Comparison of ENCODE assay signal across 16 cellular contexts in the genomic region with DNA sequence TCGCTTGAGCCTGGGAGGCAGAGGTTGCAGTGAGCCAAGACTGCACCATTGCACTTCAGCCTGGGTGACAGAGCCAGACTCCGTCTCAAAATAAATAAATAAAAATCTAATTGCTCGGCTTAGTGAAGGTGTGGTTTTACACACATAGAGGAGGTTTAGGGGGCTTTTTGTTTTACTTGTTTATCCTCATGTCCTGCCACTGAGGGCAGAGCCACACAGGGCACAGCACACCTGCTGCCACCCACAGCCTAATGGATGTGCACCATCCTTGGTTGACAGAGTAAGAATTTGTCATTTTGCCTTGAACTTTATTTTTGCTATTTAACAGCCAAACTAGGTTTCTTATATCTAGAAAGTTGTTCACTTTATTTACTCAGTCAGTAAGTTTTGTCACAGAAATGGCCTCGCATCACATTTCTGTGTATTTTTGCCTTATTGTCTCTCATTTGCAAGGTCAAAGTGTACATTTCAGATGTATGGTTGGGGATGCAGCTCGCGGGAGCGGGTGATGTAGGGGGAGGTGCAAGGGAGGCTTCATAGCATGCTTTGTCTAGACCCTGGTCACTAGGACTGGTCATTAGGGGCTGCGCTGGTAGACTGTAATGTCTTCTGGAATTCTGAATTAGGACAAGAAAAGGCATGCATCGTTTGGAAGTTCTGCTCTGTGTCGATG.
A peak's percentile ranks its signal among the peaks of the same experiment; 100 is the strongest.
DNase-seq lines count a peak whose midpoint lies in the region; ATAC-seq and TF ChIP-seq lines count a peak whose summit lies in the region.
"Had no signal": no experiment of that assay in that cellular context is flagged by ENCODE, and none has a peak within 500 bp of the region (broad histone marks: within the 10 kb centered on the region; RNA-seq: fewer than 3 reads in every experiment).

No MANE protein-coding gene starts in this region.

- no peaks in the 10 kb centered on the region for H3K27me3 ChIP-seq in trophoblast cell (ENCODE audit: insufficient read depth, low read length)
- H3K27me3 ChIP-seq: BLaER1 treated with 17β-estradiol and CSF1 and Interleukin-3, amounts not matched to agents 10 nM and 100 nM had no signal

- DNase-seq in NCI-H748 (lab: John Stamatoyannopoulos, UW; ENCODE audit: unreplicated experiment) (peak; percentile 48), NCI-H748 treated with DMSO at 0.1 percent for 48 hours (lab: John Stamatoyannopoulos, UW) (no peak), trophoblast cell (no peak)
- DNase-seq: AML-193; Caco-2; Calu3; CD4-positive, alpha-beta T cell; CD8-positive, alpha-beta T cell; DMS79 treated with DMSO at 0.1 percent for 48 hours; GF-D8 had no signal

- no peaks in the 10 kb centered on the region for H3K4me1 ChIP-seq in HEK293 (ENCODE audit: control insufficient read depth, insufficient read depth, low read length)
- H3K4me1 ChIP-seq in trophoblast cell (ENCODE audit: control insufficient read depth in 1 of 2, insufficient read depth in 2 of 2, low read length in 2 of 2): peaks cover 12 to 31% of the 10 kb centered on the region in 2 experiments

- H3K23ac ChIP-seq in trophoblast cell (ENCODE audit: low read length): no peak overlapping the region

- H2AK5ac ChIP-seq in trophoblast cell (ENCODE audit: low read length): no peak overlapping the region

- no CpG with 5 or more reads among the region's 10 CpGs for WGBS in trophoblast cell (ENCODE audit: extremely low coverage, insufficient coverage, insufficient read length)

- peak overlapping the region; percentile 83 for H2BK12ac ChIP-seq in trophoblast cell (ENCODE audit: low read length)

- no peak overlapping the region for H3K4ac ChIP-seq in trophoblast cell (ENCODE audit: low read depth, low read length)

- H4K12ac ChIP-seq in trophoblast cell (ENCODE audit: low read depth, low read length): no peak overlapping the region

- peaks cover 16% of the 10 kb centered on the region for H3K79me1 ChIP-seq in trophoblast cell (ENCODE audit: low read length)

- H3K27ac ChIP-seq in HEK293 (ENCODE audit: extremely low read depth, low read depth, low read length) (no peak overlapping the region), trophoblast cell (ENCODE audit: low read depth, low read length) (no peak overlapping the region)
- H3K27ac ChIP-seq: 22Rv1; A549; BLaER1 treated with 17β-estradiol and CSF1 and Interleukin-3, amounts not matched to agents 10 nM and 100 nM; C4-2B had no signal

- H3K79me2 ChIP-seq in trophoblast cell (ENCODE audit: control insufficient read depth, insufficient read depth, low read length, poor library complexity): no peaks in the 10 kb centered on the region

- H3K4me3 ChIP-seq in HEK293 (ENCODE audit: low read depth, low read length): no peak overlapping the region
- H3K4me3 ChIP-seq in trophoblast cell (ENCODE audit: low read depth, low read length): no peak overlapping the region
- H3K4me3 ChIP-seq: A549; BLaER1 treated with 17β-estradiol and CSF1 and Interleukin-3, amounts not matched to agents 10 nM and 100 nM had no signal

- no peaks in the 10 kb centered on the region for H3K36me3 ChIP-seq in HEK293 (ENCODE audit: control insufficient read depth in 2 of 2, insufficient read depth in 1 of 2, low read length in 2 of 2)
- H3K36me3 ChIP-seq in trophoblast cell (ENCODE audit: control insufficient read depth in 1 of 2, insufficient read depth in 2 of 2, low read length in 2 of 2): peaks cover 0 to 2% of the 10 kb centered on the region in 2 experiments

- H3K9ac ChIP-seq in trophoblast cell (ENCODE audit: low read length): no peak overlapping the region
- H3K9ac ChIP-seq: BLaER1 treated with 17β-estradiol and CSF1 and Interleukin-3, amounts not matched to agents 10 nM and 100 nM had no signal

- no peak overlapping the region for H2AFZ ChIP-seq in trophoblast cell (ENCODE audit: insufficient read depth, low read length, poor library complexity)

- ATAC-seq in HG03108 (IDR thresholded peaks at IDR 0.05; ENCODE audit: unreplicated experiment): no peak
- ATAC-seq: CD8-positive, alpha-beta T cell had no signal

- no peak overlapping the region for H2BK5ac ChIP-seq in trophoblast cell (ENCODE audit: low read depth, low read length, poor library complexity)

- POLR2A ChIA-PET in HEK293 (lab: Yijun Ruan, JAX): no interaction called here

- H4K8ac ChIP-seq in trophoblast cell (ENCODE audit: low read depth, low read length): no peak overlapping the region

- H3K4me2 ChIP-seq in trophoblast cell (ENCODE audit: low read length): no peak overlapping the region
- H3K4me2 ChIP-seq: A549 had no signal

- no peak overlapping the region for H4K91ac ChIP-seq in trophoblast cell (ENCODE audit: low read depth, low read length)

- no peaks in the 10 kb centered on the region for H3K9me3 ChIP-seq in HEK293 (ENCODE audit: control insufficient read depth, insufficient read depth, low read depth, low read length)
- H3K9me3 ChIP-seq in trophoblast cell (ENCODE audit: insufficient read depth, low read depth, low read length): no peaks in the 10 kb centered on the region
- H3K9me3 ChIP-seq: A549; BLaER1 treated with 17β-estradiol and CSF1 and Interleukin-3, amounts not matched to agents 10 nM and 100 nM; Caco-2 had no signal

- H2BK120ac ChIP-seq in trophoblast cell (ENCODE audit: insufficient read depth, low read length, poor library complexity): no peak overlapping the region

- H3K18ac ChIP-seq in trophoblast cell (ENCODE audit: low read length): no peak overlapping the region

- no peak for TF ChIP-seq CTCF in HEK293 (tag by site-specific recombination; IDR thresholded peaks at IDR 0.05)

- CTCF ChIA-PET in HEK293 (lab: Yijun Ruan, JAX): interaction anchor here (0.7 kb wide), 1 partner anchor 15 kb away, joined by 3 read pairs; no protein-coding TSS in a partner anchor

- no peak overlapping the region for H3K14ac ChIP-seq in trophoblast cell (ENCODE audit: low read length)

TF ChIP-seq in HEK293, 187 proteins besides CTCF, POLR2A, EP300 and RAD21:
- TF ChIP-seq ZNF341 (tag by site-specific recombination; IDR thresholded peaks at IDR 0.05; ENCODE audit: low read depth) (no peak), ZFP69B (tag by site-specific recombination; IDR thresholded peaks at IDR 0.05) (no peak), ZNF404 (tag by site-specific recombination; IDR thresholded peaks at IDR 0.05) (no peak), ZSCAN23 (tag by site-specific recombination; IDR thresholded peaks at IDR 0.05) (no peak), ZNF169 (tag by site-specific recombination; IDR thresholded peaks at IDR 0.05) (no peak), ZNF214 (tag by site-specific recombination; IDR thresholded peaks at IDR 0.05; ENCODE audit: borderline replicate concordance) (no peak)
- TF ChIP-seq, protein P1, sequence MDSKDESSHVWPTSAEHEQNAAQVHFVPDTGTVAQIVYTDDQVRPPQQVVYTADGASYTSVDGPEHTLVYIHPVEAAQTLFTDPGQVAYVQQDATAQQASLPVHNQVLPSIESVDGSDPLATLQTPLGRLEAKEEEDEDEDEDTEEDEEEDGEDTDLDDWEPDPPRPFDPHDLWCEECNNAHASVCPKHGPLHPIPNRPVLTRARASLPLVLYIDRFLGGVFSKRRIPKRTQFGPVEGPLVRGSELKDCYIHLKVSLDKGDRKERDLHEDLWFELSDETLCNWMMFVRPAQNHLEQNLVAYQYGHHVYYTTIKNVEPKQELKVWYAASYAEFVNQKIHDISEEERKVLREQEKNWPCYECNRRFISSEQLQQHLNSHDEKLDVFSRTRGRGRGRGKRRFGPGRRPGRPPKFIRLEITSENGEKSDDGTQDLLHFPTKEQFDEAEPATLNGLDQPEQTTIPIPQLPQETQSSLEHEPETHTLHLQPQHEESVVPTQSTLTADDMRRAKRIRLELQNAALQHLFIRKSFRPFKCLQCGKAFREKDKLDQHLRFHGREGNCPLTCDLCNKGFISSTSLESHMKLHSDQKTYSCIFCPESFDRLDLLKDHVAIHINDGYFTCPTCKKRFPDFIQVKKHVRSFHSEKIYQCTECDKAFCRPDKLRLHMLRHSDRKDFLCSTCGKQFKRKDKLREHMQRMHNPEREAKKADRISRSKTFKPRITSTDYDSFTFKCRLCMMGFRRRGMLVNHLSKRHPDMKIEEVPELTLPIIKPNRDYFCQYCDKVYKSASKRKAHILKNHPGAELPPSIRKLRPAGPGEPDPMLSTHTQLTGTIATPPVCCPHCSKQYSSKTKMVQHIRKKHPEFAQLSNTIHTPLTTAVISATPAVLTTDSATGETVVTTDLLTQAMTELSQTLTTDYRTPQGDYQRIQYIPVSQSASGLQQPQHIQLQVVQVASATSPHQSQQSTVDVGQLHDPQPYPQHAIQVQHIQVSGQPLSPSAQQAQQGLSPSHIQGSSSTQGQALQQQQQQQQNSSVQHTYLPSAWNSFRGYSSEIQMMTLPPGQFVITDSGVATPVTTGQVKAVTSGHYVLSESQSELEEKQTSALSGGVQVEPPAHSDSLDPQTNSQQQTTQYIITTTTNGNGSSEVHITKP (tag by site-specific recombination; IDR thresholded peaks at IDR 0.05): peak; percentile 76
